1 cellular context compared by ENCODE assay signal in genomic region chr6:85628353-85628752, GRCh38.
TF ChIP-seq lines count a peak whose summit lies in the region.

No MANE protein-coding gene starts in this region.

TF ChIP-seq in GM23338, 12 proteins besides CTCF, POLR2A, EP300 and RAD21:
- no peak for TF ChIP-seq CREB1 (CRISPR knock-in tag; IDR thresholded peaks at IDR 0.05; ENCODE audit: low read depth)
- no peak for TF ChIP-seq STAT1 (IDR thresholded peaks at IDR 0.05; ENCODE audit: unreplicated experiment)
- TF ChIP-seq JUNB (IDR thresholded peaks at IDR 0.05; ENCODE audit: unreplicated experiment) = no peak
- no peak for TF ChIP-seq ZNF331 (CRISPR knock-in tag; IDR thresholded peaks at IDR 0.05; ENCODE audit: low read depth)
- TF ChIP-seq ETS1 (IDR thresholded peaks at IDR 0.05) = no peak
- TF ChIP-seq EZH2 (IDR thresholded peaks at IDR 0.05; ENCODE audit: low read depth, unreplicated experiment) = no peak
- TF ChIP-seq NANOG (IDR thresholded peaks at IDR 0.05; ENCODE audit: borderline replicate concordance) = no peak
- no peak for TF ChIP-seq POLR2AphosphoS5 (IDR thresholded peaks at IDR 0.05; ENCODE audit: low read depth)
- TF ChIP-seq REST (IDR thresholded peaks at IDR 0.05; ENCODE audit: unreplicated experiment) = no peak
- no peak for TF ChIP-seq EZH2phosphoT487 (IDR thresholded peaks at IDR 0.05; ENCODE audit: unreplicated experiment)
